In genomic region chr1:178399177-178399728, GRCh38 we compare ENCODE assay signal across 1 cellular context.
TF ChIP-seq lines count a peak whose summit lies in the region.

No MANE protein-coding gene starts in this region.

TF ChIP-seq in HCT116, 20 proteins besides CTCF, POLR2A, EP300 and RAD21 (continued from another document):
- TF ChIP-seq, protein P1, sequence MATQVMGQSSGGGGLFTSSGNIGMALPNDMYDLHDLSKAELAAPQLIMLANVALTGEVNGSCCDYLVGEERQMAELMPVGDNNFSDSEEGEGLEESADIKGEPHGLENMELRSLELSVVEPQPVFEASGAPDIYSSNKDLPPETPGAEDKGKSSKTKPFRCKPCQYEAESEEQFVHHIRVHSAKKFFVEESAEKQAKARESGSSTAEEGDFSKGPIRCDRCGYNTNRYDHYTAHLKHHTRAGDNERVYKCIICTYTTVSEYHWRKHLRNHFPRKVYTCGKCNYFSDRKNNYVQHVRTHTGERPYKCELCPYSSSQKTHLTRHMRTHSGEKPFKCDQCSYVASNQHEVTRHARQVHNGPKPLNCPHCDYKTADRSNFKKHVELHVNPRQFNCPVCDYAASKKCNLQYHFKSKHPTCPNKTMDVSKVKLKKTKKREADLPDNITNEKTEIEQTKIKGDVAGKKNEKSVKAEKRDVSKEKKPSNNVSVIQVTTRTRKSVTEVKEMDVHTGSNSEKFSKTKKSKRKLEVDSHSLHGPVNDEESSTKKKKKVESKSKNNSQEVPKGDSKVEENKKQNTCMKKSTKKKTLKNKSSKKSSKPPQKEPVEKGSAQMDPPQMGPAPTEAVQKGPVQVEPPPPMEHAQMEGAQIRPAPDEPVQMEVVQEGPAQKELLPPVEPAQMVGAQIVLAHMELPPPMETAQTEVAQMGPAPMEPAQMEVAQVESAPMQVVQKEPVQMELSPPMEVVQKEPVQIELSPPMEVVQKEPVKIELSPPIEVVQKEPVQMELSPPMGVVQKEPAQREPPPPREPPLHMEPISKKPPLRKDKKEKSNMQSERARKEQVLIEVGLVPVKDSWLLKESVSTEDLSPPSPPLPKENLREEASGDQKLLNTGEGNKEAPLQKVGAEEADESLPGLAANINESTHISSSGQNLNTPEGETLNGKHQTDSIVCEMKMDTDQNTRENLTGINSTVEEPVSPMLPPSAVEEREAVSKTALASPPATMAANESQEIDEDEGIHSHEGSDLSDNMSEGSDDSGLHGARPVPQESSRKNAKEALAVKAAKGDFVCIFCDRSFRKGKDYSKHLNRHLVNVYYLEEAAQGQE (IDR thresholded peaks at IDR 0.05; ENCODE audit: low read depth) = no peak
- TF ChIP-seq SRF (IDR thresholded peaks at IDR 0.05; ENCODE audit: low read depth) (no peak), YY1 (IDR thresholded peaks at IDR 0.05; ENCODE audit: extremely low read depth, insufficient replicate concordance, low read depth, low read length) (no peak), ELF1 (IDR thresholded peaks at IDR 0.05; ENCODE audit: borderline replicate concordance, low read depth) (no peak), EGR1 (IDR thresholded peaks at IDR 0.05; ENCODE audit: low read depth) (peak; percentile 47; the same call in 1 of the 2 replicates), TCF7L2 (IDR thresholded peaks at IDR 0.05; ENCODE audit: borderline replicate concordance, extremely low read depth, insufficient read depth, insufficient read length) (no peak), FOSL1 (IDR thresholded peaks at IDR 0.05; ENCODE audit: low read depth) (peak; percentile 65; the same call in 1 of the 2 replicates)
- TF ChIP-seq, protein P2, sequence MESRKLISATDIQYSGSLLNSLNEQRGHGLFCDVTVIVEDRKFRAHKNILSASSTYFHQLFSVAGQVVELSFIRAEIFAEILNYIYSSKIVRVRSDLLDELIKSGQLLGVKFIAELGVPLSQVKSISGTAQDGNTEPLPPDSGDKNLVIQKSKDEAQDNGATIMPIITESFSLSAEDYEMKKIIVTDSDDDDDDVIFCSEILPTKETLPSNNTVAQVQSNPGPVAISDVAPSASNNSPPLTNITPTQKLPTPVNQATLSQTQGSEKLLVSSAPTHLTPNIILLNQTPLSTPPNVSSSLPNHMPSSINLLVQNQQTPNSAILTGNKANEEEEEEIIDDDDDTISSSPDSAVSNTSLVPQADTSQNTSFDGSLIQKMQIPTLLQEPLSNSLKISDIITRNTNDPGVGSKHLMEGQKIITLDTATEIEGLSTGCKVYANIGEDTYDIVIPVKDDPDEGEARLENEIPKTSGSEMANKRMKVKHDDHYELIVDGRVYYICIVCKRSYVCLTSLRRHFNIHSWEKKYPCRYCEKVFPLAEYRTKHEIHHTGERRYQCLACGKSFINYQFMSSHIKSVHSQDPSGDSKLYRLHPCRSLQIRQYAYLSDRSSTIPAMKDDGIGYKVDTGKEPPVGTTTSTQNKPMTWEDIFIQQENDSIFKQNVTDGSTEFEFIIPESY (IDR thresholded peaks at IDR 0.05; ENCODE audit: extremely low read depth, insufficient replicate concordance, low read length) = no peak
